17 cellular contexts compared by ENCODE assay signal in the genomic region with DNA sequence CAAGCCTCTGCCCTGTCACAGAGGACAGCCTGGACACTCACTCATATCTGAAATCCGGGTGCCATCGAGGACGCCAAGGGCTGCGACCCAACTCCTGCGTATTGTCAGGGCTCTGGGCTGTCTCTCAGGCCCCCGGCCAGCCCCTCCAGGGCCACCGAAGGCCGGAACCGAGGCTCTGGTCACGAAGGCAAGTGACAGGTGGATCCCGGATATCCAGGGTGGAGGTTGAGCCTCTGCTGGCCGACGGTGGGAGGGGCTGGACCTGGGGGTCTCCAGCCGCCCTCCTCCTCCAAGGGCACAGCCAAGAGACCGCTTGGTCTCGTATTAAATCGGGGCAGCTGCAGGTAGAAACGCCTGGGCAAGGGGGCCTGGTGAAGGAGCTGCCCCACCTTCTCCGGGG. TPM values are rescaled to one million over a fixed set of nuclear protein-coding genes. Genes with fewer than 3 reads are reported as not detected.
DNase-seq lines count a peak whose midpoint lies in the region; ATAC-seq and TF ChIP-seq lines count a peak whose summit lies in the region.
"Had no signal": no experiment of that assay in that cellular context is flagged by ENCODE, and none has a peak within 500 bp of the region (broad histone marks: within the 10 kb centered on the region; RNA-seq: fewer than 3 reads in every experiment).

No MANE protein-coding gene starts in this region.

- no peaks in the 10 kb centered on the region for H3K9me3 Mint-ChIP-seq in CD4-positive, alpha-beta T cell
- no peaks in the 10 kb centered on the region for H3K9me3 Mint-ChIP-seq in effector memory CD8-positive, alpha-beta T cell
- no peaks in the 10 kb centered on the region for H3K9me3 Mint-ChIP-seq in nephron progenitor cell

- ATAC-seq in CD4-positive, alpha-beta T cell (ENCODE audit: poor library complexity) = no peak
- ATAC-seq in effector memory CD8-positive, alpha-beta T cell (replicated peaks) = no peak
- no peak for ATAC-seq in GM19023 (IDR thresholded peaks at IDR 0.05; ENCODE audit: unreplicated experiment)

- peaks cover 53% of the 10 kb centered on the region for H3K4me1 Mint-ChIP-seq in CD4-positive, alpha-beta T cell (ENCODE audit: low read depth)
- peaks cover 55 to 66% of the 10 kb centered on the region in 2 donors for H3K4me1 Mint-ChIP-seq in effector memory CD8-positive, alpha-beta T cell (ENCODE audit: low read depth in 2 of 2)
- peaks cover 41% of the 10 kb centered on the region for H3K4me1 Mint-ChIP-seq in nephron progenitor cell

- peaks cover 53% of the 10 kb centered on the region for H3K4me1 ChIP-seq in NT2/D1 (ENCODE audit: insufficient read depth, insufficient read length)

- H3K36me3 ChIP-seq in NT2/D1 (ENCODE audit: insufficient read depth, insufficient read length, low read length) = peaks cover 89% of the 10 kb centered on the region

- DNase-seq in CD4-positive, alpha-beta T cell = no peak
- DNase-seq in NT2/D1 (ENCODE audit: low read depth, low spot score) (no peak), nephron progenitor cell (no peak), NCI-H526 (lab: John Stamatoyannopoulos, UW) (no peak), NCI-H1417 (lab: John Stamatoyannopoulos, UW) (no peak), C1 segment of cervical spinal cord (lab: John Stamatoyannopoulos, UW) (no peak)
- DNase-seq in effector memory CD8-positive, alpha-beta T cell = no peak
- DNase-seq: Calu3, DMS79 treated with DMSO at 0.1 percent for 48 hours, HCEC 1CT, NCI-H1694, NCI-H2107, NCI-H226, NCI-H526 treated with DMSO at 0.1 percent for 48 hours had no signal

- TF ChIP-seq CTCF in CD4-positive, alpha-beta T cell (IDR thresholded peaks at IDR 0.05) = no peak
- no peak for TF ChIP-seq CTCF in nephron progenitor cell (IDR thresholded peaks at IDR 0.05)

- CTCF ChIA-PET in CD4-positive, alpha-beta T cell (lab: Charles Lee) = no interaction called here

- no peak overlapping the region for H3K4me3 ChIP-seq in NT2/D1 (ENCODE audit: insufficient read length, low read depth)

- H3K27ac Mint-ChIP-seq in CD4-positive, alpha-beta T cell = peak overlapping the region; percentile 97
- H3K27ac Mint-ChIP-seq in effector memory CD8-positive, alpha-beta T cell = peak overlapping the region; percentile 92 to 100
- peak overlapping the region; percentile 42 for H3K27ac Mint-ChIP-seq in nephron progenitor cell

- H3K4me3 Mint-ChIP-seq in CD4-positive, alpha-beta T cell = peak overlapping the region; percentile 7
- peak overlapping the region; percentile 40 to 98 for H3K4me3 Mint-ChIP-seq in effector memory CD8-positive, alpha-beta T cell
- H3K4me3 Mint-ChIP-seq in nephron progenitor cell = no peak overlapping the region

- POLR2A ChIA-PET in CD4-positive, alpha-beta T cell (lab: Charles Lee) = interaction anchor here (2.5 kb wide), 1 partner anchor 10 kb away, joined by 5 read pairs; no protein-coding TSS in a partner anchor

- H3K9me3 ChIP-seq in CD4-positive, alpha-beta T cell (ENCODE audit: control insufficient read depth, low read length) = no peaks in the 10 kb centered on the region
- H3K9me3 ChIP-seq in NT2/D1 (ENCODE audit: insufficient read depth, low read length) = no peaks in the 10 kb centered on the region

- H3K27me3 Mint-ChIP-seq in CD4-positive, alpha-beta T cell = no peaks in the 10 kb centered on the region
- H3K27me3 Mint-ChIP-seq in effector memory CD8-positive, alpha-beta T cell = no peaks in the 10 kb centered on the region
- no peaks in the 10 kb centered on the region for H3K27me3 Mint-ChIP-seq in nephron progenitor cell (ENCODE audit: low read depth, poor library complexity)

- no peak overlapping the region for H3K27ac ChIP-seq in CD4-positive, alpha-beta T cell (ENCODE audit: low read depth, low read length)
- H3K27ac ChIP-seq: C4-2B had no signal

- intact Hi-C loops in CD4-positive, alpha-beta T cell (cut with DNase I, micrococcal nuclease) = no loop called here

- no peaks in the 10 kb centered on the region for H3K27me3 ChIP-seq in CD4-positive, alpha-beta T cell (ENCODE audit: control insufficient read depth, insufficient read depth, low read length)
- H3K27me3 ChIP-seq in NT2/D1 (ENCODE audit: insufficient read depth, insufficient read length) = no peaks in the 10 kb centered on the region

- peaks cover 55% of the 10 kb centered on the region for H3K36me3 Mint-ChIP-seq in CD4-positive, alpha-beta T cell (ENCODE audit: low read depth)
- H3K36me3 Mint-ChIP-seq in effector memory CD8-positive, alpha-beta T cell (ENCODE audit: insufficient read depth) = peaks cover 85% of the 10 kb centered on the region
- peaks cover 5% of the 10 kb centered on the region for H3K36me3 Mint-ChIP-seq in nephron progenitor cell (ENCODE audit: low read depth)

- peak overlapping the region; percentile 42 for H3K9ac ChIP-seq in NT2/D1 (ENCODE audit: insufficient read length, low read depth)

RNA-seq across cellular contexts. Expression of gene RNF126, which starts 5.4 kb away (rescaled TPM):
- total RNA-seq in CD4-positive, alpha-beta T cell = 100 to 1,000 TPM; 112 to 119 TPM

RNA-seq across cellular contexts. Expression of gene FGF22, which starts 17.9 kb away (rescaled TPM):
- under 1 TPM; 0.42 to 0.49 TPM for total RNA-seq in CD4-positive, alpha-beta T cell
- total RNA-seq: HT1080 had no signal

RNA-seq across cellular contexts. Expression of gene FSTL3, which starts 18.6 kb away (rescaled TPM):
- total RNA-seq in CD4-positive, alpha-beta T cell = 1 to 10 TPM; 2.2 to 3.4 TPM

RNA-seq across cellular contexts. Expression of gene POLRMT, which starts 24.3 kb away (rescaled TPM):
- total RNA-seq in CD4-positive, alpha-beta T cell = 10 to 100 TPM; 54.4 to 56.2 TPM

RNA-seq across cellular contexts. Expression of gene PRSS57, which starts 37.6 kb away (rescaled TPM):
- total RNA-seq in CD4-positive, alpha-beta T cell = not detected
- total RNA-seq: Calu3, HT1080 had no signal

Comparison
In these comparisons a context has a peak if more than half of its experiments do, and no peak if none do; other contexts are left out.
1. H3K27ac Mint-ChIP-seq: peak in every context shown above with its lines; median percentile 97 in CD4-positive, alpha-beta T cell; 96 in effector memory CD8-positive, alpha-beta T cell; 42 in nephron progenitor cell.